In the genomic region with DNA sequence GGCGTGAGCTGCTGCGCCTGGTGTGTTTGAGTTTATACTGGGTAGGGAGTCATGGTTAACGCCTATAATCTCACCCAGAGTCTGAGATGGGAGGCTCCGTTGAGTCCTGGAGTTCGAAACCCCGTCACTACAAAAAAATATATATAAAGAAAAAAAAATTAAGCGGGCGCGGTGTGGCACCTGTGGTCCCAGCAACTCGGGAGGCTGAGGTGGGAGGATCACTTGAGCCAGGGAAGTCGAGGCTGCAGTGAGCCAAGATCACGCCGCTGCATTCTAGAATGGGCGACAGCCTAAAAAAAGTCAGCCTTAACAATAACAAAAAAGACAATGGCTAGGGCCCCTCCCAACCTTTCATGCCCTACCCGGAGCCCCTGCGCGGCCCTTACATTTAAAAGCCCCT, we compare ENCODE assay signal across 8 cellular contexts. TPM values are rescaled to one million over a fixed set of nuclear protein-coding genes. Genes with fewer than 3 reads are reported as not detected.
DNase-seq lines count a peak whose midpoint lies in the region; ATAC-seq and TF ChIP-seq lines count a peak whose summit lies in the region.

No MANE protein-coding gene starts in this region.

- H3K9me3 Mint-ChIP-seq in activated T-helper 1 cell treated with anti-CD3 and anti-CD28 coated beads, Interleukin-12 subunit alpha, Interleukin-12 subunit beta, Interleukin-2, Interleukin-4 antibody, amounts not matched to agents 30 ng/mL and 10 ng/mL and 1 ng/mL, durations not matched to agents 14 hours and 24 hours and 36 hours, result no peaks in the 10 kb centered on the region
- no peaks in the 10 kb centered on the region for H3K9me3 Mint-ChIP-seq in stimulated activated effector memory CD8-positive, alpha-beta T cell treated with anti-CD3 and anti-CD28 coated beads, Interleukin-12 subunit alpha, Interleukin-12 subunit beta, amount 100 ng/mL, for 72 hours

- H3K27me3 Mint-ChIP-seq in activated T-helper 1 cell treated with anti-CD3 and anti-CD28 coated beads, Interleukin-12 subunit alpha, Interleukin-12 subunit beta, Interleukin-2, Interleukin-4 antibody, amounts not matched to agents 30 ng/mL and 10 ng/mL and 1 ng/mL, durations not matched to agents 14 hours and 24 hours and 36 hours (ENCODE audit: insufficient read depth), result no peaks in the 10 kb centered on the region

- H3K4me3 Mint-ChIP-seq in activated T-helper 1 cell treated with anti-CD3 and anti-CD28 coated beads, Interleukin-12 subunit alpha, Interleukin-12 subunit beta, Interleukin-2, Interleukin-4 antibody, amounts not matched to agents 30 ng/mL and 10 ng/mL and 1 ng/mL, durations not matched to agents 14 hours and 24 hours and 36 hours, result peak overlapping the region; percentile 86
- peak overlapping the region; percentile 82 for H3K4me3 Mint-ChIP-seq in stimulated activated effector memory CD8-positive, alpha-beta T cell treated with anti-CD3 and anti-CD28 coated beads, Interleukin-12 subunit alpha, Interleukin-12 subunit beta, amount 100 ng/mL, for 72 hours

- no peaks in the 10 kb centered on the region for H3K36me3 ChIP-seq in iPS DF 6.9 (ENCODE audit: control insufficient read depth, insufficient read depth, low read length)

- DNase-seq in HFF-Myc (ENCODE audit: extremely low read depth, low read depth) (no peak), iPS DF 6.9 (ENCODE audit: low read depth, low spot score) (no peak), midbrain (lab: John Stamatoyannopoulos, UW) (no peak), NCI-H1092 treated with DMSO at 0.1 percent for 48 hours (lab: John Stamatoyannopoulos, UW) (no peak), NCI-H510A treated with DMSO at 0.1 percent for 48 hours (lab: John Stamatoyannopoulos, UW) (no peak)
- DNase-seq in activated T-helper 1 cell treated with anti-CD3 and anti-CD28 coated beads, Interleukin-12 subunit alpha, Interleukin-12 subunit beta, Interleukin-2, Interleukin-4 antibody, amounts not matched to agents 30 ng/mL and 10 ng/mL and 1 ng/mL, durations not matched to agents 14 hours and 24 hours and 36 hours (ENCODE audit: low spot score), result no peak
- no peak for DNase-seq in stimulated activated effector memory CD8-positive, alpha-beta T cell treated with anti-CD3 and anti-CD28 coated beads, Interleukin-12 subunit alpha, Interleukin-12 subunit beta, amount 100 ng/mL, for 72 hours (ENCODE audit: low spot score in 2 of 2)
- DNase-seq in activated CD8-positive, alpha-beta memory T cell treated with anti-CD3 and anti-CD28 coated beads, Interleukin-2, amount 50 U/mL, for 4 hours, result no peak

- H3K27me3 ChIP-seq in iPS DF 6.9 (ENCODE audit: control insufficient read depth, insufficient read depth, low read length), result no peaks in the 10 kb centered on the region

- no peak overlapping the region for H3K27ac ChIP-seq in iPS DF 6.9 (ENCODE audit: low read length)

- no peaks in the 10 kb centered on the region; the same call in 1 of the 2 replicates for H3K4me1 ChIP-seq in iPS DF 6.9 (ENCODE audit: control insufficient read depth, insufficient read depth, low read length)

- H3K27ac Mint-ChIP-seq in activated T-helper 1 cell treated with anti-CD3 and anti-CD28 coated beads, Interleukin-12 subunit alpha, Interleukin-12 subunit beta, Interleukin-2, Interleukin-4 antibody, amounts not matched to agents 30 ng/mL and 10 ng/mL and 1 ng/mL, durations not matched to agents 14 hours and 24 hours and 36 hours, result peak overlapping the region; percentile 95
- peak overlapping the region; percentile 95 for H3K27ac Mint-ChIP-seq in stimulated activated effector memory CD8-positive, alpha-beta T cell treated with anti-CD3 and anti-CD28 coated beads, Interleukin-12 subunit alpha, Interleukin-12 subunit beta, amount 100 ng/mL, for 72 hours

- intact Hi-C loops in activated T-helper 1 cell treated with anti-CD3 and anti-CD28 coated beads, Interleukin-12 subunit alpha, Interleukin-12 subunit beta, Interleukin-2, Interleukin-4 antibody, amounts not matched to agents 30 ng/mL and 10 ng/mL and 1 ng/mL, durations not matched to agents 14 hours and 24 hours and 36 hours (cut with micrococcal nuclease), result no loop called here

- H3K4me3 ChIP-seq in HFF-Myc (replicated peaks; ENCODE audit: low read depth, low read length), result peak overlapping the region; percentile 68
- peak overlapping the region; percentile 68; the same call in 1 of the 2 replicates for H3K4me3 ChIP-seq in iPS DF 6.9 (ENCODE audit: low read length)

- peaks cover 1% of the 10 kb centered on the region for H3K36me3 Mint-ChIP-seq in activated T-helper 1 cell treated with anti-CD3 and anti-CD28 coated beads, Interleukin-12 subunit alpha, Interleukin-12 subunit beta, Interleukin-2, Interleukin-4 antibody, amounts not matched to agents 30 ng/mL and 10 ng/mL and 1 ng/mL, durations not matched to agents 14 hours and 24 hours and 36 hours (ENCODE audit: low read depth)
- peaks cover 14% of the 10 kb centered on the region for H3K36me3 Mint-ChIP-seq in stimulated activated effector memory CD8-positive, alpha-beta T cell treated with anti-CD3 and anti-CD28 coated beads, Interleukin-12 subunit alpha, Interleukin-12 subunit beta, amount 100 ng/mL, for 72 hours

- H3K4me1 Mint-ChIP-seq in activated T-helper 1 cell treated with anti-CD3 and anti-CD28 coated beads, Interleukin-12 subunit alpha, Interleukin-12 subunit beta, Interleukin-2, Interleukin-4 antibody, amounts not matched to agents 30 ng/mL and 10 ng/mL and 1 ng/mL, durations not matched to agents 14 hours and 24 hours and 36 hours (ENCODE audit: low read depth), result peaks cover 24% of the 10 kb centered on the region
- H3K4me1 Mint-ChIP-seq in stimulated activated effector memory CD8-positive, alpha-beta T cell treated with anti-CD3 and anti-CD28 coated beads, Interleukin-12 subunit alpha, Interleukin-12 subunit beta, amount 100 ng/mL, for 72 hours, result peaks cover 16% of the 10 kb centered on the region

- ATAC-seq in stimulated activated effector memory CD8-positive, alpha-beta T cell treated with anti-CD3 and anti-CD28 coated beads, Interleukin-12 subunit alpha, Interleukin-12 subunit beta, amount 100 ng/mL, for 72 hours, result no peak

- no CpG with 5 or more reads among the region's 17 CpGs for WGBS in iPS DF 6.9 (ENCODE audit: insufficient coverage, insufficient read length)

- H3K9me3 ChIP-seq in iPS DF 6.9 (ENCODE audit: control insufficient read depth, insufficient read depth, low read length), result no peaks in the 10 kb centered on the region

- TF ChIP-seq CTCF in HFF-Myc (IDR thresholded peaks at IDR 0.05; ENCODE audit: low read depth, low read length, missing control alignments), result no peak

RNA-seq across cellular contexts. Expression of a gene that starts 17.2 kb away (rescaled TPM):
- total RNA-seq in activated T-helper 1 cell treated with anti-CD3 and anti-CD28 coated beads, Interleukin-12 subunit alpha, Interleukin-12 subunit beta, Interleukin-2, Interleukin-4 antibody, amounts not matched to agents 30 ng/mL and 10 ng/mL and 1 ng/mL, durations not matched to agents 14 hours and 24 hours and 36 hours, result 91.9 and 97.4 TPM in 2 replicates

RNA-seq across cellular contexts. Expression of a gene that starts 23.3 kb away (rescaled TPM):
- total RNA-seq in activated T-helper 1 cell treated with anti-CD3 and anti-CD28 coated beads, Interleukin-12 subunit alpha, Interleukin-12 subunit beta, Interleukin-2, Interleukin-4 antibody, amounts not matched to agents 30 ng/mL and 10 ng/mL and 1 ng/mL, durations not matched to agents 14 hours and 24 hours and 36 hours, result 14.7 TPM in 2 replicates

RNA-seq across cellular contexts. Expression of a gene that starts 24.7 kb away (rescaled TPM):
- 116 and 125 TPM in 2 replicates for total RNA-seq in activated T-helper 1 cell treated with anti-CD3 and anti-CD28 coated beads, Interleukin-12 subunit alpha, Interleukin-12 subunit beta, Interleukin-2, Interleukin-4 antibody, amounts not matched to agents 30 ng/mL and 10 ng/mL and 1 ng/mL, durations not matched to agents 14 hours and 24 hours and 36 hours

RNA-seq across cellular contexts. Expression of a gene that starts 48.0 kb away (rescaled TPM):
- total RNA-seq in activated T-helper 1 cell treated with anti-CD3 and anti-CD28 coated beads, Interleukin-12 subunit alpha, Interleukin-12 subunit beta, Interleukin-2, Interleukin-4 antibody, amounts not matched to agents 30 ng/mL and 10 ng/mL and 1 ng/mL, durations not matched to agents 14 hours and 24 hours and 36 hours, result 19.2 and 21.5 TPM in 2 replicates
